ENCODE assay signal across 8 cellular contexts in the genomic region with DNA sequence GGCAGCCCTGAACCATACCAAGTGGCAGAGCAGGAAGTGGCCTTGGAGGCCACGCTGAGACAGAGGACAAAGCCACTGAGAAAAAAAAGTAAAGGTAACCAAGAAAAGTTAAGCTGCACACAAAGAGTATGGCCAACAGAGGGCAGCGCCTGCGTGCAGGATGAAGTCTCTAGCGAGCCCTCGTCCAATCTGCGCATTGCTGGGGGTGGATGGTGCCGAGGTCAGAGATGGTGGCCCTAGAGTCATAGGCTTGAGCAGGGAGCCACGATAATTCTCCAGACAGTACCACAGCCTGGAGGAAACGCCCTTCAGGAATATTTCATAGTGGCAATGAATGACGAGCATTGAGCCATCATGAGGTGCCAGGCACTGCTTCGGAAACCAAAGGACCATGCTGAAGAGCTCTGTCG. TPM values are rescaled to one million over a fixed set of nuclear protein-coding genes. Genes with fewer than 3 reads are reported as not detected.
DNase-seq lines count a peak whose midpoint lies in the region; ATAC-seq and TF ChIP-seq lines count a peak whose summit lies in the region.

No MANE protein-coding gene starts in this region.

- H2AFZ ChIP-seq in H9 (ENCODE audit: low read length) (no peak overlapping the region), mesenchymal stem cell (ENCODE audit: low read depth, low read length) (no peak overlapping the region)

- H3K4me3 ChIP-seq in WERI-Rb-1 (ENCODE audit: low read depth, low read length): no peak overlapping the region
- no peak overlapping the region for H3K4me3 ChIP-seq in mesenchymal stem cell (ENCODE audit: insufficient read depth in 1 of 2, low read depth in 1 of 2, low read length in 2 of 2)
- H3K4me3 ChIP-seq in tibial artery: peak overlapping the region in 1 of 2 donors; percentile 1

- H2BK15ac ChIP-seq in H9 (ENCODE audit: low read depth, low read length) (no peak overlapping the region), mesenchymal stem cell (ENCODE audit: low read depth, poor library complexity, severe bottlenecking) (no peak overlapping the region)

- no peak overlapping the region for H3K27ac Mint-ChIP-seq in H9
- peak overlapping the region in 1 of 2 donors; percentile 44 for H3K27ac Mint-ChIP-seq in effector memory CD8-positive, alpha-beta T cell

- H3K56ac ChIP-seq in H9 (ENCODE audit: insufficient read length, low read depth, low read length): no peak overlapping the region

- in situ Hi-C loops in G401 (cut with HindIII; ENCODE audit: low sequenced_read_pairs): no loop called here

- no peaks in the 10 kb centered on the region for H3K4me1 ChIP-seq in H9 (ENCODE audit: insufficient read depth, low read length)
- peaks cover 43% of the 10 kb centered on the region for H3K4me1 ChIP-seq in mesenchymal stem cell (ENCODE audit: control insufficient read depth, insufficient read depth, low read depth, low read length)
- H3K4me1 ChIP-seq in tibial artery: peaks cover 0 to 29% (median 19%) of the 10 kb centered on the region in 4 donors

- H3K4ac ChIP-seq in H9 (ENCODE audit: low read depth, low read length) (no peak overlapping the region), mesenchymal stem cell (ENCODE audit: low read depth in 1 of 2, low read length in 2 of 2) (no peak overlapping the region)

- H3K4me2 ChIP-seq in H9 (ENCODE audit: insufficient read depth, insufficient read length, low read length) (no peak overlapping the region), mesenchymal stem cell (ENCODE audit: low read length, poor library complexity, severe bottlenecking) (no peak overlapping the region)

- H3K27me3 Mint-ChIP-seq in H9 (ENCODE audit: low read depth): peaks cover 26% of the 10 kb centered on the region
- no peaks in the 10 kb centered on the region for H3K27me3 Mint-ChIP-seq in effector memory CD8-positive, alpha-beta T cell

- no peak overlapping the region for H2BK5ac ChIP-seq in H9 (ENCODE audit: insufficient read length, low read length)
- no peak overlapping the region for H2BK5ac ChIP-seq in mesenchymal stem cell (ENCODE audit: low read depth, low read length, poor library complexity, severe bottlenecking)

- H3K18ac ChIP-seq in H9 (ENCODE audit: insufficient read length, low read depth, low read length): no peak overlapping the region
- H3K18ac ChIP-seq in mesenchymal stem cell (ENCODE audit: low read depth in 1 of 2, low read length in 2 of 2): no peak overlapping the region

- H3K36me3 Mint-ChIP-seq in H9 (ENCODE audit: insufficient read depth in 1 of 3, low read depth in 3 of 3): peaks cover 0 to 2% (median 0%) of the 10 kb centered on the region in 3 experiments; a peak in 1 of 7 replicates
- H3K36me3 Mint-ChIP-seq in effector memory CD8-positive, alpha-beta T cell (ENCODE audit: insufficient read depth): peaks cover 16% of the 10 kb centered on the region

- no peaks in the 10 kb centered on the region for H3K9me3 ChIP-seq in H9 (ENCODE audit: control insufficient read depth, low read depth, low read length)
- H3K9me3 ChIP-seq in WERI-Rb-1 (ENCODE audit: severe bottlenecking): no peaks in the 10 kb centered on the region
- no peaks in the 10 kb centered on the region for H3K9me3 ChIP-seq in mesenchymal stem cell (ENCODE audit: control insufficient read depth, low read length)
- H3K9me3 ChIP-seq in tibial artery: no peaks in the 10 kb centered on the region

- no peaks in the 10 kb centered on the region; a peak in 1 of 5 replicates for H3K9me3 Mint-ChIP-seq in H9
- no peaks in the 10 kb centered on the region for H3K9me3 Mint-ChIP-seq in effector memory CD8-positive, alpha-beta T cell

- no peaks in the 10 kb centered on the region for H3K79me1 ChIP-seq in H9 (ENCODE audit: insufficient read depth, low read depth, low read length, poor library complexity, severe bottlenecking)
- H3K79me1 ChIP-seq in mesenchymal stem cell (replicated peaks; ENCODE audit: low read length, poor library complexity, severe bottlenecking): no peaks in the 10 kb centered on the region

- H4K20me1 ChIP-seq in H9 (ENCODE audit: control insufficient read depth, insufficient read depth, insufficient read length): no peaks in the 10 kb centered on the region

- no peaks in the 10 kb centered on the region for H3K79me2 ChIP-seq in H9 (ENCODE audit: insufficient read depth, low read length)

- H4K91ac ChIP-seq in H9 (ENCODE audit: insufficient read length, low read depth, low read length): no peak overlapping the region
- no peak overlapping the region for H4K91ac ChIP-seq in mesenchymal stem cell (ENCODE audit: low read length)

- H2BK12ac ChIP-seq in H9 (ENCODE audit: insufficient read length, low read depth, low read length): no peak overlapping the region
- H2BK12ac ChIP-seq in mesenchymal stem cell (ENCODE audit: low read length in 2 of 2): no peak overlapping the region

- peaks cover 19 to 23% of the 10 kb centered on the region in 2 experiments for H3K4me1 Mint-ChIP-seq in H9
- H3K4me1 Mint-ChIP-seq in effector memory CD8-positive, alpha-beta T cell (ENCODE audit: low read depth in 2 of 2): peaks cover 10 to 12% of the 10 kb centered on the region in 2 donors

- H3K9ac ChIP-seq in H9 (ENCODE audit: extremely low read depth, insufficient read length, low read length): no peak overlapping the region
- no peak overlapping the region for H3K9ac ChIP-seq in mesenchymal stem cell (ENCODE audit: low read length)

- H4K5ac ChIP-seq in H9 (ENCODE audit: insufficient read length, low read depth, low read length): no peak overlapping the region

- DNase-seq in G401 (ENCODE audit: low spot score): peak; percentile 85
- DNase-seq in H9: peak; percentile 82
- peak; percentile 60 for DNase-seq in NCI-H1694 (lab: John Stamatoyannopoulos, UW)
- DNase-seq in WERI-Rb-1: peak; percentile 83
- DNase-seq in effector memory CD8-positive, alpha-beta T cell: peak in 2 of 3 experiments; percentile 18 to 37
- DNase-seq in mesenchymal stem cell: peak; percentile 38
- peak in 1 of 2 donors; percentile 59 for DNase-seq in tibial artery

- peak; percentile 67 for ATAC-seq in effector memory CD8-positive, alpha-beta T cell (replicated peaks)
- ATAC-seq in HG03095 (IDR thresholded peaks at IDR 0.05; ENCODE audit: unreplicated experiment): no peak

- H3K36me3 ChIP-seq in WERI-Rb-1: peaks cover 16% of the 10 kb centered on the region
- H3K36me3 ChIP-seq in mesenchymal stem cell (ENCODE audit: control insufficient read depth in 1 of 2, insufficient read depth in 2 of 2, low read depth in 1 of 2, low read length in 2 of 2): peaks cover 0 to 11% of the 10 kb centered on the region in 2 experiments
- H3K36me3 ChIP-seq in tibial artery: peaks cover 0 to 13% (median 0%) of the 10 kb centered on the region in 3 donors

- H2AK5ac ChIP-seq in H9 (ENCODE audit: insufficient read length, low read length) (no peak overlapping the region), mesenchymal stem cell (ENCODE audit: low read length, severe bottlenecking) (peak overlapping the region; percentile 25)

- H3K27ac ChIP-seq in H9 (ENCODE audit: insufficient read length, low read depth, low read length) (no peak overlapping the region), WERI-Rb-1 (peak overlapping the region; percentile 23), mesenchymal stem cell (ENCODE audit: low read length, poor library complexity, severe bottlenecking) (no peak overlapping the region), tibial artery (peak overlapping the region in 1 of 2 donors; percentile 31)

- H4K8ac ChIP-seq in H9 (replicated peaks; ENCODE audit: insufficient read length, low read depth, low read length) (no peak overlapping the region), mesenchymal stem cell (ENCODE audit: low read length) (no peak overlapping the region)

- intact Hi-C loops in tibial artery (cut with DNase I; ENCODE audit: low total_unique reads): loop anchor here (10.0 kb wide), 1 partner anchor 391 kb away; no protein-coding TSS in a partner anchor

- TF ChIP-seq CTCF in H9 (conservative IDR thresholded peaks at IDR 0.05) (peak; percentile 84), WERI-Rb-1 (IDR thresholded peaks at IDR 0.05; ENCODE audit: low read depth, low read length) (peak; percentile 92), tibial artery (IDR thresholded peaks at IDR 0.05) (peak; percentile 53 to 66)

- H3K4me3 Mint-ChIP-seq in H9: no peak overlapping the region
- H3K4me3 Mint-ChIP-seq in effector memory CD8-positive, alpha-beta T cell: no peak overlapping the region

- no CpG with 5 or more reads among the region's 12 CpGs for WGBS in H9 (ENCODE audit: extremely low coverage, insufficient read length, low lambda C conversion rate)
- 29% methylated on average over 12 of the region's 12 CpGs for WGBS in mesenchymal stem cell

- H3K23ac ChIP-seq in H9 (ENCODE audit: insufficient read length, low read depth, low read length) (no peak overlapping the region), mesenchymal stem cell (ENCODE audit: low read length in 2 of 2) (no peak overlapping the region)

- H2BK120ac ChIP-seq in H9 (ENCODE audit: low read depth, low read length, poor library complexity, severe bottlenecking): no peak overlapping the region
- no peak overlapping the region for H2BK120ac ChIP-seq in mesenchymal stem cell (ENCODE audit: low read depth, low read length)

- H3K14ac ChIP-seq in H9 (ENCODE audit: insufficient read depth, low read length) (no peak overlapping the region), mesenchymal stem cell (ENCODE audit: low read length in 2 of 2) (no peak overlapping the region)

- no peak overlapping the region for H2BK20ac ChIP-seq in H9 (ENCODE audit: low read depth, low read length, poor library complexity, severe bottlenecking)

- H3K27me3 ChIP-seq in H9 (ENCODE audit: insufficient read depth, low read length) (no peaks in the 10 kb centered on the region), WERI-Rb-1 (ENCODE audit: insufficient read depth, low read depth, severe bottlenecking) (no peaks in the 10 kb centered on the region), mesenchymal stem cell (ENCODE audit: control insufficient read depth in 1 of 2, insufficient read depth in 1 of 2, low read length in 2 of 2) (peaks cover 0 to 3% of the 10 kb centered on the region in 2 experiments), tibial artery (no peaks in the 10 kb centered on the region)

- H3T11ph ChIP-seq in H9 (ENCODE audit: low read length): no peak overlapping the region

- no peaks in the 10 kb centered on the region for H3K23me2 ChIP-seq in H9 (ENCODE audit: insufficient read length, low read depth, low read length, poor library complexity, severe bottlenecking)

RNA-seq across cellular contexts. Expression of gene ATP6V0E2, which starts 9.7 kb away (rescaled TPM):
- 35.1 and 73.1 TPM in 2 replicates for total RNA-seq in G401 (2014; rRNA removed; shearing (Covaris generic))
- 19.0 and 20.0 TPM in 2 replicates for total RNA-seq in H9 (2021)
- polyA plus RNA-seq in mesenchymal stem cell (2013, experiment 1 of 2): 18.3 TPM
- 19.6 TPM for polyA plus RNA-seq in mesenchymal stem cell (2013, experiment 2 of 2)

RNA-seq across cellular contexts. Expression of gene ZNF862, which starts 45.3 kb away (rescaled TPM):
- total RNA-seq in G401 (2014; rRNA removed; shearing (Covaris generic)): 1.8 and 2.2 TPM in 2 replicates
- total RNA-seq in H9 (2021): 1.3 and 1.9 TPM in 2 replicates
- 4.8 TPM for polyA plus RNA-seq in mesenchymal stem cell (2013, experiment 1 of 2)
- 3.6 TPM for polyA plus RNA-seq in mesenchymal stem cell (2013, experiment 2 of 2)
